ENCODE assay signal across 8 cellular contexts in the genomic region with DNA sequence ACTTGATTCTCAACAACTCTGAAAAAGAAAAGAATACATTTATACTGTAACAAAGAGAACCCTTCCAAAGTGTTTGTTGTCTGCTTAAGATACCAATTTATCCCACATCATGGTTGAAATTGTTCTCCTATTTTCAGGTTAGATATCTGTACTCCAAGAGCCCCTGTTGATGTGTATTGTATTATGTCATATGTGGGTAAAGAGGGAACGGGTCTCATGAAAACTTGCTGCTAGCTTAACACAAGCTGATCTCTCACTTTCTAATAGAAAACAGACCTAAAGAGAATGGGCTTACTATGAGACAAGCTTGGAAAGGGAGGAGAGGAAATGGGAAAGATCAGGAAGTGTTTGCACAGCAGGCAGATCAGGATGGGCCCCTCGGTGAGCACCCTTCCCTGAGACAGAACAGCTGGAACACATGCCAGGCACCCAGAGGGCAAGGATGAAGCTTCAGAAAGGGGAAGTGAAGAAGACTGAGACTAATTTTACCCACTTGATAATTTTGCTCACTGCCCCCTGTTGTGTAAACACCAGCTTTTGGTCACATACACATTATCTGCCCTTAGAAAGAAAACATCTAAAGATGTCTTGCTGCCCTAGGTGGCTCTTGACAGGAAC.
A peak's percentile ranks its signal among the peaks of the same experiment; 100 is the strongest.
DNase-seq lines count a peak whose midpoint lies in the region; ATAC-seq and TF ChIP-seq lines count a peak whose summit lies in the region.
"Had no signal": no experiment of that assay in that cellular context is flagged by ENCODE, and none has a peak within 500 bp of the region (broad histone marks: within the 10 kb centered on the region; RNA-seq: fewer than 3 reads in every experiment).

No MANE protein-coding gene starts in this region.

- H3K4me1 Mint-ChIP-seq in osteocyte (ENCODE audit: unreplicated experiment): peaks cover 29% of the 10 kb centered on the region

- peaks cover 7% of the 10 kb centered on the region for H3K9me3 Mint-ChIP-seq in osteocyte (ENCODE audit: unreplicated experiment)

- no peaks in the 10 kb centered on the region for H3K4me1 ChIP-seq in foreskin keratinocyte

- peak overlapping the region; percentile 78 for H3K27ac Mint-ChIP-seq in osteocyte (ENCODE audit: unreplicated experiment)

- peaks cover 4% of the 10 kb centered on the region for H3K36me3 Mint-ChIP-seq in osteocyte (ENCODE audit: unreplicated experiment)

- no peak overlapping the region for H3K27ac ChIP-seq in foreskin keratinocyte

- no peaks in the 10 kb centered on the region for H3K27me3 Mint-ChIP-seq in osteocyte (ENCODE audit: unreplicated experiment)

- H3K4me3 Mint-ChIP-seq in osteocyte (ENCODE audit: unreplicated experiment): no peak overlapping the region

- DNase-seq in Kasumi-1 (lab: John Stamatoyannopoulos, UW) (peak; percentile 28 to 52), osteocyte (ENCODE audit: extremely low spot score, unreplicated experiment) (no peak), DMS79 treated with DMSO at 0.1 percent for 48 hours (lab: John Stamatoyannopoulos, UW) (no peak), foreskin keratinocyte (no peak)
- no peak for DNase-seq in activated naive CD4-positive, alpha-beta T cell (lab: John Stamatoyannopoulos, UW)
- DNase-seq: NK-92 treated with Interleukin-12 subunit alpha and Interleukin-12 subunit beta, amount 100 ng/mL, for 24 hours had no signal

- peak; percentile 78 for ATAC-seq in GM19328 (IDR thresholded peaks at IDR 0.05; ENCODE audit: unreplicated experiment)
- ATAC-seq in HG02642 (IDR thresholded peaks at IDR 0.05; ENCODE audit: poor library complexity, unreplicated experiment): peak; percentile 87
- ATAC-seq in foreskin keratinocyte: no peak

- no peaks in the 10 kb centered on the region for H3K27me3 ChIP-seq in foreskin keratinocyte

- TF ChIP-seq CTCF in osteocyte (IDR thresholded peaks at IDR 0.05) (no peak), foreskin keratinocyte (conservative IDR thresholded peaks at IDR 0.05) (no peak)

Comparison
In these comparisons a context has a peak if more than half of its experiments do, and no peak if none do; other contexts are left out.
1. DNase-seq: peak in Kasumi-1 (2 of 2); none in osteocyte (single experiment), DMS79 treated with DMSO at 0.1 percent for 48 hours (single experiment), activated naive CD4-positive, alpha-beta T cell (0 of 4) and foreskin keratinocyte (0 of 2).